8 cellular contexts compared by ENCODE assay signal in the genomic region with DNA sequence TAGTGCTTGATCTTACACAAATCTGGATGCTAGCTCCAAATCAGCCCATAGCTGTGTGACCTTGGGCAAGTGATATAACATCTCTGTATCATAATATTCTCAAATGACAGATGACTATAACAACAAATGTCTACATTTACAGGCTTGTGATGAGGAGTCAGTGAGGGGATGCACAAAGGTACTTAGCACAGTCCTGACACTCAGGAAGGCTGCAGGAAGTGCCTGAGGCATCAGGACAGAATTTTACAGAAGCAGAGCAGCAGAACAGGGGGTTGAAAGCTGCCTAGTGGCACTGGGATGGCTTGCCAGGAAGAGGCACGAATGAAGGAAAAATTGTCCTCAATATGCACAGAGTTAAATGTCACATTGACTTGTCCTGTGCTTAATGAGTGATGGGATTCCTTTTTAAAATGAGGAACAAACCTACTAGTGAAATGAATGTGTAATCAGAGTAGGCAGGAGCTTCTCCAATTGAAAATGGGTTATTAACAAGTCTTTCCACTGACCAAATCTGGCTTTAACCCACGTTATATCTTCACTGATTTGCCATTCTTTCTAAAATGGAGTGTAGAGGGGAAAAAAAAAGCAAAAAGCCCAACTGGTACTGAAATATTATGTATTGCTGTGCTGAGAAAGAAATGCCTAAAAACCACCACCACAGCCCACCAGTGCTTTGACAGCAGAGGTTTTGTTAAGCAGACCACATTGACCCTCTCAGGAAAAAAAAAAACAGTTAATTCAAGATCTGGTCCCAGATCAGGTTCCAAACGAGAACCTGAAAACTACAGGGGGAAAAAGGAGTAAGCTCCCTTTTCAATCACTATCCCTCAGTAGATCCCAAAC. TPM values are rescaled to one million over a fixed set of nuclear protein-coding genes. Genes with fewer than 3 reads are reported as not detected.
DNase-seq lines count a peak whose midpoint lies in the region; ATAC-seq, FAIRE-seq and TF ChIP-seq lines count a peak whose summit lies in the region.

No MANE protein-coding gene starts in this region.

- TF ChIP-seq CTCF in WTC11 (IDR thresholded peaks at IDR 0.05) (no peak), lower lobe of right lung (IDR thresholded peaks at IDR 0.05) (no peak)

- H3K4me1 Mint-ChIP-seq in WTC11 = peaks cover 79% of the 10 kb centered on the region

- H3K4me3 ChIP-seq in lower lobe of right lung = peak overlapping the region; percentile 10

- FAIRE-seq in GM12892 (lab: Jason Lieb, UNC) = peak; percentile 88
- no peak for FAIRE-seq in urothelium cell line (lab: Jason Lieb, UNC)

- ATAC-seq in HG02759 (IDR thresholded peaks at IDR 0.05; ENCODE audit: unreplicated experiment) = peak; percentile 39
- ATAC-seq in WTC11 = peak; percentile 24; the same call in 1 of the 2 replicates
- peak in 1 of 2 donors; percentile 18 for ATAC-seq in lower lobe of right lung

- no peaks in the 10 kb centered on the region for H3K27me3 Mint-ChIP-seq in WTC11 (ENCODE audit: low read depth)

- H3K36me3 ChIP-seq in lower lobe of right lung = no peaks in the 10 kb centered on the region

- no peak; the same call in 1 of the 2 replicates for TF ChIP-seq POLR2A in GM12892 (IDR thresholded peaks at IDR 0.05; ENCODE audit: low read depth, low read length)
- TF ChIP-seq POLR2A in erythroblast (IDR thresholded peaks at IDR 0.05; ENCODE audit: low read length) = no peak

- CTCF ChIA-PET in WTC11 (lab: Charles Lee) = interaction anchor here (0.8 to 1.2 kb wide), 3 partner anchors 10 to 764 kb away, joined by 3 to 6 read pairs (median 3); no protein-coding TSS in a partner anchor

- no peaks in the 10 kb centered on the region for H3K9me3 ChIP-seq in lower lobe of right lung

- peaks cover 9% of the 10 kb centered on the region for H3K36me3 Mint-ChIP-seq in WTC11

- H3K4me1 ChIP-seq in lower lobe of right lung = peaks cover 86% of the 10 kb centered on the region

- intact Hi-C loops in lower lobe of right lung (cut with DNase I) = loop anchor here (10.0 kb wide), 2 partner anchors 59 to 319 kb away; no protein-coding TSS in a partner anchor

- DNase-seq in GM12892 (ENCODE audit: insufficient read length) = no peak
- DNase-seq in WTC11 (ENCODE audit: low spot score) = no peak
- no peak for DNase-seq in lower lobe of right lung
- DNase-seq in NCI-H187 (lab: John Stamatoyannopoulos, UW) = no peak
- no peak for DNase-seq in erythroblast (lab: John Stamatoyannopoulos, UW)
- no peak for DNase-seq in urothelium cell line (ENCODE audit: low spot score)
- no peak for DNase-seq in stimulated activated CD4-positive, alpha-beta T cell treated with anti-CD3 and anti-CD28 coated beads, Interleukin-2, amount 100 ng/mL, for 24 hours

- POLR2A ChIA-PET in WTC11 (lab: Charles Lee) = interaction anchor here (7.8 kb wide), 1 partner anchor 11 kb away, joined by 67 read pairs; the partner anchor contains the start of gene BTG1

- H3K27ac ChIP-seq in lower lobe of right lung = peak overlapping the region; percentile 40

- H3K4me3 Mint-ChIP-seq in WTC11 = no peak overlapping the region

- H3K9me3 Mint-ChIP-seq in WTC11 = 0 out of 2 replicates have a peak, but pooled peaks cover 3% of the 10 kb centered on the region

- H3K27ac Mint-ChIP-seq in WTC11 = peak overlapping the region; percentile 43; the same call in 1 of the 2 replicates

- H3K27me3 ChIP-seq in lower lobe of right lung (ENCODE audit: low read depth) = no peaks in the 10 kb centered on the region

TF ChIP-seq in WTC11, 78 proteins besides CTCF, POLR2A, EP300 and RAD21:
- no peak for TF ChIP-seq TCF7 (CRISPR knock-in tag; IDR thresholded peaks at IDR 0.05; ENCODE audit: low read depth)

RNA-seq across cellular contexts. Expression of gene BTG1, which starts 11.6 kb away (rescaled TPM):
- 123 TPM for polyA plus RNA-seq in GM12892 (2012; ENCODE audit: missing spikeins)
- total RNA-seq in WTC11 (2021) = 26.7 to 32.0 TPM (median 31.2 TPM) in 3 replicates
- total RNA-seq in lower lobe of right lung = 159 TPM
